ENCODE assay signal across 8 cellular contexts in the genomic region with DNA sequence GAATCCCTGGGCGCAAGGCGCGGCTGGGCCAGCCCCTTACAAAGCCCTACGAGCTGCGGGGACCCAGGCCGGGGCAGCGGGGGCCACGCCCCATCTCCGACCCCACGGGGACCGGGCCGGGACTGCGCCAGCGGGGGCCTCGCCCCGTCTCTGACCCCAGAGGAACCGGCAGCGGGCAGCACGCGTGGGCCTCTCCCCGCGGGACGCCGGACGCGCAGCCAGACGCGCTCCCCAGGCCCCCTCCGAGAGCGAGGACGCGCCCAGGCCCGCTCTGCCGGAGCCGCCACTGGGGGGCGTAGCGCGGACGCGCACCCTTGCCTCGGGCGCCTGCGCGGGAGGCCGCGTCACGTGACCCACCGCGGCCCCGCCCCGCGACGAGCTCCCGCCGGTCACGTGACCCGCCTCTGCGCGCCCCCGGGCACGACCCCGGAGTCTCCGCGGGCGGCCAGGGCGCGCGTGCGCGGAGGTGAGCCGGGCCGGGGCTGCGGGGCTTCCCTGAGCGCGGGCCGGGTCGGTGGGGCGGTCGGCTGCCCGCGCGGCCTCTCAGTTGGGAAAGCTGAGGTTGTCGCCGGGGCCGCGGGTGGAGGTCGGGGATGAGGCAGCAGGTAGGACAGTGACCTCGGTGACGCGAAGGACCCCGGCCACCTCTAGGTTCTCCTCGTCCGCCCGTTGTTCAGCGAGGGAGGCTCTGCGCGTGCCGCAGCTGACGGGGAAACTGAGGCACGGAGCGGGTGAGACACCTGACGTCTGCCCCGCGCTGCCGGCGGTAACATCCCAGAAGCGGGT. TPM values are rescaled to one million over a fixed set of nuclear protein-coding genes. Genes with fewer than 3 reads are reported as not detected.
DNase-seq lines count a peak whose midpoint lies in the region; ATAC-seq and TF ChIP-seq lines count a peak whose summit lies in the region.

A gene (plus strand): TSS at position 422 of the 786 bp plus-strand sequence. CDS start 3,006 bp downstream, outside the sequence.

- peak; percentile 76 for ATAC-seq in HG03354 (IDR thresholded peaks at IDR 0.05; ENCODE audit: poor library complexity, severe bottlenecking, unreplicated experiment)

- in situ Hi-C loops in GM18951 (cut with MboI; ENCODE audit: low sequenced_read_pairs, unreplicated experiment) = no loop called here

- TF ChIP-seq CTCF in AG10803 (conservative IDR thresholded peaks at IDR 0.05; ENCODE audit: low read length) (peak; percentile 43), dorsolateral prefrontal cortex (IDR thresholded peaks at IDR 0.05 in 54 of 56, conservative IDR thresholded peaks at IDR 0.05 in 2 of 56; ENCODE audit: low read depth in 1 of 56, partially characterized antibody in 56 of 56) (peak; percentile 51 to 97 (median 89)), lower leg skin (IDR thresholded peaks at IDR 0.05) (no peak)

- H3K4me3 ChIP-seq in AG10803 (ENCODE audit: low read length) = peak within 1 kb of the TSS; percentile 97
- peak within 1 kb of the TSS; percentile 66 to 99 (median 94) for H3K4me3 ChIP-seq in dorsolateral prefrontal cortex
- peak within 1 kb of the TSS; percentile 57 for H3K4me3 ChIP-seq in lower leg skin (ENCODE audit: low read depth, poor library complexity, severe bottlenecking)

- no peaks in the 10 kb centered on the region for H3K27me3 ChIP-seq in dorsolateral prefrontal cortex

- peak within 1 kb of the TSS in 58 of 59 donors; percentile 55 to 97 (median 90) for H3K27ac ChIP-seq in dorsolateral prefrontal cortex

- intact Hi-C loops in dorsolateral prefrontal cortex (cut with DNase I) = loop anchor here (5.0 to 10.0 kb wide), 2 partner anchors 46 to 873 kb away; a partner anchor contains a TSS
- intact Hi-C loops in lower leg skin (cut with DNase I; ENCODE audit: low total_unique reads) = no loop called here

- WGBS in lower leg skin, 2 donors = 0 to 1% methylated on average over 21 to 27 of the region's 107 CpGs

- DNase-seq in AG10803 (ENCODE audit: low read depth) = peak; percentile 71
- peak; percentile 45 for DNase-seq in NCI-H748 treated with DMSO at 0.1 percent for 48 hours (lab: John Stamatoyannopoulos, UW)
- DNase-seq in activated CD4-positive, alpha-beta T cell treated with anti-CD3 and anti-CD28 coated beads, Interleukin-2, amount 50 U/mL, for 48 hours = peak; percentile 82 to 85
- DNase-seq in dorsolateral prefrontal cortex = peak; percentile 48 to 91 (median 74)
- peak; percentile 44 to 97 for DNase-seq in lower leg skin (ENCODE audit: low spot score in 2 of 2)
- DNase-seq in stimulated activated CD4-positive, alpha-beta T cell treated with anti-CD3 and anti-CD28 coated beads, Interleukin-4, amount 100 ng/mL, for 48 hours (ENCODE audit: low read depth in 2 of 2) = peak; percentile 76 to 84

- peak; percentile 91 for TF ChIP-seq POLR2A in GM18951 (IDR thresholded peaks at IDR 0.05; ENCODE audit: extremely low read depth, insufficient read depth, insufficient read length)
- TF ChIP-seq POLR2A in lower leg skin (IDR thresholded peaks at IDR 0.05) = no peak

RNA-seq across cellular contexts. Expression of the gene that starts here (rescaled TPM):
- total RNA-seq in dorsolateral prefrontal cortex = 100 to 1,000 TPM in 1 of 120 experiments, 10 to 100 TPM in 119; 35.8 to 101 (median 61.4) TPM
- total RNA-seq in lower leg skin = 10 to 100 TPM; 48.1 to 71.7 (median 67.8) TPM

Comparison
In these comparisons a context has a peak if more than half of its experiments do, and no peak if none do; other contexts are left out.
1. Peak in every context shown above with its lines: DNase-seq, ATAC-seq, H3K4me3 ChIP-seq and H3K27ac ChIP-seq.
2. CTCF ChIP-seq: peak in AG10803 (single experiment) and dorsolateral prefrontal cortex (56 of 56); none in lower leg skin (0 of 3).